ENCODE assay signal across 3 cellular contexts in genomic region chr1:9038881-9039760, GRCh38.
A peak's percentile ranks its signal among the peaks of the same experiment; 100 is the strongest.
TF ChIP-seq lines count a peak whose summit lies in the region.

No MANE protein-coding gene starts in this region.

TF ChIP-seq in A549, 52 proteins besides CTCF, POLR2A, EP300 and RAD21:
- TF ChIP-seq EHF (CRISPR knock-in tag; IDR thresholded peaks at IDR 0.05) (no peak), HDAC2 (IDR thresholded peaks at IDR 0.05) (no peak), REST (IDR thresholded peaks at IDR 0.05) (no peak), RCOR1 (IDR thresholded peaks at IDR 0.05; ENCODE audit: low read depth, low read length) (no peak)
TF ChIP-seq in A549: peak in this region for 0.

TF ChIP-seq in GM12891, 5 proteins besides CTCF, POLR2A, EP300 and RAD21:
- TF ChIP-seq SPI1 (IDR thresholded peaks at IDR 0.05; ENCODE audit: low read depth, low read length) (no peak), POLR2AphosphoS5 (IDR thresholded peaks at IDR 0.05; ENCODE audit: low read depth, low read length) (peak; percentile 58), TAF1 (IDR thresholded peaks at IDR 0.05; ENCODE audit: low read depth, low read length) (no peak), PAX5 (IDR thresholded peaks at IDR 0.05; ENCODE audit: insufficient read depth, low read length, severe bottlenecking) (no peak), POU2F2 (IDR thresholded peaks at IDR 0.05; ENCODE audit: low read depth, low read length) (no peak)

TF ChIP-seq in H1, 55 proteins besides CTCF, POLR2A, EP300 and RAD21:
- no peak for TF ChIP-seq TBP (IDR thresholded peaks at IDR 0.05; ENCODE audit: low read depth, low read length)
- no peak for TF ChIP-seq KDM1A (IDR thresholded peaks at IDR 0.05; ENCODE audit: borderline replicate concordance, low read length)
- TF ChIP-seq BCL11A (IDR thresholded peaks at IDR 0.05; ENCODE audit: low read depth in 2 of 2, low read length in 2 of 2): no peak
- TF ChIP-seq HDAC6 (IDR thresholded peaks at IDR 0.05; ENCODE audit: low read depth, low read length): no peak
- no peak for TF ChIP-seq SP4 (IDR thresholded peaks at IDR 0.05; ENCODE audit: low read length)
- no peak for TF ChIP-seq POLR2AphosphoS5 (IDR thresholded peaks at IDR 0.05; ENCODE audit: low read depth, low read length)
- TF ChIP-seq KDM4A (IDR thresholded peaks at IDR 0.05; ENCODE audit: low read depth, low read length, severe bottlenecking): no peak
- no peak for TF ChIP-seq MAFK (IDR thresholded peaks at IDR 0.05; ENCODE audit: low read depth, low read length)
- TF ChIP-seq HDAC2 (IDR thresholded peaks at IDR 0.05; ENCODE audit: borderline replicate concordance in 1 of 2, low read depth in 2 of 2, low read length in 2 of 2): no peak
